8 cellular contexts compared by ENCODE assay signal in the genomic region with DNA sequence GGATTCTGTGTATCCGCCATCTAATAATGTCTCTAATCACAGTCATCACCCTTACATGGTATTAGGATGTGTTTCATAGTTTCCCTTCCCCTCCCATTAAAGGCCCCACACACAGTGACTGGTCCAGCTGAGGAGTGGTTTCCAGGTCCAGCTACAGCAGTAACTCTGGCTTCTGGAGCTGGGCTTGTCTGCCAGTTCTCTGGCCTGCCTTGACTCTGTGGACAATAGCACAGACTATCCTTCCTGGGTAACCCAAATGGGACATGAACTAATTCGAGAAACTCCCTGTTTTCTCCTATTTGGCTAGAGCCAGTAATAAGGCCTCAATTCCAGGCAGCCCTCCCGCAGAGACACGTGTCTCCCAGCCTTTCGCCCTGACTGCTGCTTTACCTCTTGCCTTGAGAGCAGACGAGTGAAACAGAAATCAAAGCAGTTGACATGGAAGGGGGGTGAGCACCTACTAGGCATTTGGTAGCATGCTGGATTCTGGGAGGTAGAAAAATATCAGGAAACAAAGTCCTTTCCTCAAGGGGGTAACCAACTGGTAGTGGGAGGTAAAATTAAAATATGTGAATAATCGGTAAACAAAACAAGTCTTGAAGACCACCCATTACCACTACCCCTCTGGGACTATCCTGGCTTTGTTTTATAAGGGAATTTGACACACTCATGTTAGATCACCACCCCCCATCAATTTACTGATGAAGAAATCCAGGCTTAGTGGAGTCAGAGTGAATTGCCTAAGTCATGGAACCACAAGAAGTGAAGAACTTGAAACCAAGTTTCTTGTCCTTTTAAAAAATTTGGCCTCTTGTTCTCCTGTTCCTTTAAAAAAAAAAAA. TPM values are rescaled to one million over a fixed set of nuclear protein-coding genes. Genes with fewer than 3 reads are reported as not detected.
DNase-seq lines count a peak whose midpoint lies in the region; ATAC-seq and TF ChIP-seq lines count a peak whose summit lies in the region.

No MANE protein-coding gene starts in this region.

- TF ChIP-seq CTCF in A673 (conservative IDR thresholded peaks at IDR 0.05; ENCODE audit: low read depth, low read length) (no peak), H9 (conservative IDR thresholded peaks at IDR 0.05) (no peak), cardiac muscle cell (IDR thresholded peaks at IDR 0.05; ENCODE audit: low read depth, low read length) (no peak), ovary (IDR thresholded peaks at IDR 0.05) (no peak)

- no peak overlapping the region for H4K8ac ChIP-seq in H9 (replicated peaks; ENCODE audit: insufficient read length, low read depth, low read length)

- peak overlapping the region; percentile 80 to 88 for H3K4me3 Mint-ChIP-seq in H9

- H3K4me3 ChIP-seq in A673 (ENCODE audit: low read depth, low read length, poor library complexity, severe bottlenecking) (peak overlapping the region; percentile 51), cardiac muscle cell (peak overlapping the region; percentile 35), ovary (peak overlapping the region; percentile 45)

- H3K36me3 ChIP-seq in A673 (ENCODE audit: insufficient read depth, low read length, poor library complexity, severe bottlenecking) = no peaks in the 10 kb centered on the region
- no peaks in the 10 kb centered on the region for H3K36me3 ChIP-seq in cardiac muscle cell
- H3K36me3 ChIP-seq in ovary = no peaks in the 10 kb centered on the region

- H3K79me2 ChIP-seq in H9 (ENCODE audit: insufficient read depth, low read length) = peaks cover 1% of the 10 kb centered on the region; the same call in 1 of the 2 replicates

- H4K20me1 ChIP-seq in H9 (ENCODE audit: control insufficient read depth, insufficient read depth, insufficient read length) = no peaks in the 10 kb centered on the region

- H3K4me2 ChIP-seq in H9 (ENCODE audit: insufficient read depth, insufficient read length, low read length) = peak overlapping the region; percentile 82

- H2BK120ac ChIP-seq in H9 (ENCODE audit: low read depth, low read length, poor library complexity, severe bottlenecking) = no peak overlapping the region

- no peak overlapping the region for H3K9ac ChIP-seq in H9 (ENCODE audit: extremely low read depth, insufficient read length, low read length)

- WGBS in H9 (ENCODE audit: extremely low coverage, insufficient read length, low lambda C conversion rate) = no CpG with 5 or more reads among the region's 7 CpGs
- WGBS in ovary, 3 donors = 10 to 15% (median 11%) methylated on average over 7 of the region's 7 CpGs

- intact Hi-C loops in A673 (cut with micrococcal nuclease; ENCODE audit: unreplicated experiment) (loop anchor here (10.0 kb wide), 1 partner anchor 120 kb away; the partner anchor contains the start of gene REV3L), ovary (cut with DNase I) (loop anchor here (1.0 to 10.0 kb wide), 4 partner anchors 50 to 122 kb away; partner anchors contain the start of gene REV3L (in 4 of the 4))

- no peak overlapping the region for H3K4ac ChIP-seq in H9 (ENCODE audit: low read depth, low read length)

- H2BK15ac ChIP-seq in H9 (ENCODE audit: low read depth, low read length) = no peak overlapping the region

- no peaks in the 10 kb centered on the region for H3K36me3 Mint-ChIP-seq in H9 (ENCODE audit: insufficient read depth in 1 of 3, low read depth in 3 of 3)
- H3K36me3 Mint-ChIP-seq in activated naive CD4-positive, alpha-beta T cell treated with anti-CD3 and anti-CD28 coated beads, Interleukin-2, amount 50 U/mL, for 72 hours = peaks cover 3 to 6% of the 10 kb centered on the region in 2 donors

- CTCF ChIA-PET in A673 (lab: Charles Lee) = interaction anchor here (1.2 kb wide), 1 partner anchor 243 kb away, joined by 3 read pairs; no protein-coding TSS in a partner anchor

- DNase-seq in A673 (ENCODE audit: low spot score) (peak; percentile 38), H9 (no peak), cardiac muscle cell (ENCODE audit: low read depth in 1 of 2, low spot score in 1 of 2) (peak; percentile 45 to 88), ovary (peak; percentile 59 to 69 (median 65)), mesenteric fat pad (ENCODE audit: low spot score) (no peak)
- DNase-seq in activated naive CD4-positive, alpha-beta T cell treated with anti-CD3 and anti-CD28 coated beads, Interleukin-2, amount 50 U/mL, for 72 hours (ENCODE audit: low spot score in 2 of 2) = no peak

- no peak overlapping the region for H3K23ac ChIP-seq in H9 (ENCODE audit: insufficient read length, low read depth, low read length)

- H3K27me3 Mint-ChIP-seq in H9 (ENCODE audit: low read depth) = peaks cover 2% of the 10 kb centered on the region

- H2AK5ac ChIP-seq in H9 (ENCODE audit: insufficient read length, low read length) = no peak overlapping the region

- peaks cover 35 to 48% of the 10 kb centered on the region in 2 experiments for H3K4me1 Mint-ChIP-seq in H9

- peaks cover 41% of the 10 kb centered on the region for H3K4me1 ChIP-seq in A673 (ENCODE audit: insufficient read depth, low read length, poor library complexity, severe bottlenecking)
- peaks cover 4% of the 10 kb centered on the region; the same call in 1 of the 2 replicates for H3K4me1 ChIP-seq in H9 (ENCODE audit: insufficient read depth, low read length)
- peaks cover 46% of the 10 kb centered on the region for H3K4me1 ChIP-seq in cardiac muscle cell (ENCODE audit: low read depth)
- peaks cover 18% of the 10 kb centered on the region for H3K4me1 ChIP-seq in ovary (ENCODE audit: insufficient read depth)

- no peak overlapping the region for H2BK20ac ChIP-seq in H9 (ENCODE audit: low read depth, low read length, poor library complexity, severe bottlenecking)

- POLR2A ChIA-PET in A673 (lab: Charles Lee; ENCODE audit: low non-redundant PET) = no interaction called here

- H3K9me3 Mint-ChIP-seq in H9 = no peaks in the 10 kb centered on the region; a peak in 1 of 5 replicates
- H3K9me3 Mint-ChIP-seq in activated naive CD4-positive, alpha-beta T cell treated with anti-CD3 and anti-CD28 coated beads, Interleukin-2, amount 50 U/mL, for 72 hours = no peaks in the 10 kb centered on the region

- peak; percentile 3 for TF ChIP-seq EP300 in ovary (IDR thresholded peaks at IDR 0.05)

- H3K56ac ChIP-seq in H9 (ENCODE audit: insufficient read length, low read depth, low read length) = no peak overlapping the region

- H3K18ac ChIP-seq in H9 (ENCODE audit: insufficient read length, low read depth, low read length) = no peak overlapping the region

- no peaks in the 10 kb centered on the region for H3K79me1 ChIP-seq in H9 (ENCODE audit: insufficient read depth, low read depth, low read length, poor library complexity, severe bottlenecking)

- no peak overlapping the region for H3K14ac ChIP-seq in H9 (ENCODE audit: insufficient read depth, low read length)

- H3K27me3 ChIP-seq in A673 (replicated peaks; ENCODE audit: insufficient read depth, low read depth, low read length, poor library complexity) = no peaks in the 10 kb centered on the region
- H3K27me3 ChIP-seq in H9 (ENCODE audit: insufficient read depth, low read length) = no peaks in the 10 kb centered on the region
- no peaks in the 10 kb centered on the region for H3K27me3 ChIP-seq in cardiac muscle cell
- no peaks in the 10 kb centered on the region for H3K27me3 ChIP-seq in ovary

- H2BK5ac ChIP-seq in H9 (ENCODE audit: insufficient read length, low read length) = no peak overlapping the region

- peaks cover 10% of the 10 kb centered on the region for H3K23me2 ChIP-seq in H9 (ENCODE audit: insufficient read length, low read depth, low read length, poor library complexity, severe bottlenecking)

- no peak overlapping the region for H2AFZ ChIP-seq in H9 (ENCODE audit: low read length)

- TF ChIP-seq POLR2A in ovary (IDR thresholded peaks at IDR 0.05) = no peak

- H3K9me3 ChIP-seq in A673 (ENCODE audit: low read depth, low read length, poor library complexity, severe bottlenecking) (no peaks in the 10 kb centered on the region), H9 (ENCODE audit: control insufficient read depth, low read depth, low read length) (no peaks in the 10 kb centered on the region), cardiac muscle cell (ENCODE audit: low read depth) (no peaks in the 10 kb centered on the region), ovary (no peaks in the 10 kb centered on the region)

- peak overlapping the region; percentile 67 for H3K27ac ChIP-seq in A673 (ENCODE audit: low read depth, low read length, poor library complexity, severe bottlenecking)
- no peak overlapping the region for H3K27ac ChIP-seq in H9 (ENCODE audit: insufficient read length, low read depth, low read length)
- peak overlapping the region; percentile 99 for H3K27ac ChIP-seq in cardiac muscle cell
- peak overlapping the region; percentile 89 to 97 for H3K27ac ChIP-seq in ovary

- no peak overlapping the region for H2BK12ac ChIP-seq in H9 (ENCODE audit: insufficient read length, low read depth, low read length)

- no peak overlapping the region for H4K91ac ChIP-seq in H9 (ENCODE audit: insufficient read length, low read depth, low read length)

- peak overlapping the region in 2 of 3 experiments; percentile 56 to 94; a peak in 1 of 7 replicates for H3K27ac Mint-ChIP-seq in H9
- H3K27ac Mint-ChIP-seq in activated naive CD4-positive, alpha-beta T cell treated with anti-CD3 and anti-CD28 coated beads, Interleukin-2, amount 50 U/mL, for 72 hours = peak overlapping the region; percentile 92 to 99

- H3T11ph ChIP-seq in H9 (ENCODE audit: low read length) = no peak overlapping the region

- ATAC-seq in activated naive CD4-positive, alpha-beta T cell treated with anti-CD3 and anti-CD28 coated beads, Interleukin-2, amount 50 U/mL, for 72 hours = no peak
- ATAC-seq in GM19035 (IDR thresholded peaks at IDR 0.05; ENCODE audit: unreplicated experiment) = no peak
- ATAC-seq in HG02763 (IDR thresholded peaks at IDR 0.05; ENCODE audit: unreplicated experiment) = no peak

- H4K5ac ChIP-seq in H9 (ENCODE audit: insufficient read length, low read depth, low read length) = no peak overlapping the region

- BruUV-seq in A673 (replicated peaks; lab: Mats Ljungman, UMichigan) = no TSS peak

RNA-seq across cellular contexts. Expression of gene TRAF3IP2, which starts 1.2 kb away (rescaled TPM):
- total RNA-seq in A673 (2021) = 7.8 and 9.8 TPM in 2 replicates
- 14.4 and 14.7 TPM in 2 replicates for total RNA-seq in H9 (2021)
- 10 to 100 TPM; 32.5 to 38.0 TPM for total RNA-seq in activated naive CD4-positive, alpha-beta T cell treated with anti-CD3 and anti-CD28 coated beads, Interleukin-2, amount 50 U/mL, for 72 hours
- 19.0 and 28.9 TPM in 2 replicates for total RNA-seq in cardiac muscle cell
- 15.2 and 20.8 TPM in 2 replicates for polyA plus RNA-seq in cardiac muscle cell
- total RNA-seq in ovary = 10 to 100 TPM; 14.9 to 43.0 (median 23.8) TPM
- polyA plus RNA-seq in ovary = 10 to 100 TPM; 19.2 to 26.0 TPM
- 29.9 TPM for total RNA-seq in mesenteric fat pad

Comparison
In these comparisons a context has a peak if more than half of its experiments do, and no peak if none do; other contexts are left out.
1. DNase-seq: peak in A673 (single experiment), cardiac muscle cell (2 of 2) and ovary (5 of 5); none in H9 (single experiment), activated naive CD4-positive, alpha-beta T cell treated with anti-CD3 and anti-CD28 coated beads, Interleukin-2, amount 50 U/mL, for 72 hours (0 of 2) and mesenteric fat pad (single experiment).
2. Peak in every context shown above with its lines, with median percentiles within 50 percentile points of each other: H3K4me3 ChIP-seq.